In the genomic region with DNA sequence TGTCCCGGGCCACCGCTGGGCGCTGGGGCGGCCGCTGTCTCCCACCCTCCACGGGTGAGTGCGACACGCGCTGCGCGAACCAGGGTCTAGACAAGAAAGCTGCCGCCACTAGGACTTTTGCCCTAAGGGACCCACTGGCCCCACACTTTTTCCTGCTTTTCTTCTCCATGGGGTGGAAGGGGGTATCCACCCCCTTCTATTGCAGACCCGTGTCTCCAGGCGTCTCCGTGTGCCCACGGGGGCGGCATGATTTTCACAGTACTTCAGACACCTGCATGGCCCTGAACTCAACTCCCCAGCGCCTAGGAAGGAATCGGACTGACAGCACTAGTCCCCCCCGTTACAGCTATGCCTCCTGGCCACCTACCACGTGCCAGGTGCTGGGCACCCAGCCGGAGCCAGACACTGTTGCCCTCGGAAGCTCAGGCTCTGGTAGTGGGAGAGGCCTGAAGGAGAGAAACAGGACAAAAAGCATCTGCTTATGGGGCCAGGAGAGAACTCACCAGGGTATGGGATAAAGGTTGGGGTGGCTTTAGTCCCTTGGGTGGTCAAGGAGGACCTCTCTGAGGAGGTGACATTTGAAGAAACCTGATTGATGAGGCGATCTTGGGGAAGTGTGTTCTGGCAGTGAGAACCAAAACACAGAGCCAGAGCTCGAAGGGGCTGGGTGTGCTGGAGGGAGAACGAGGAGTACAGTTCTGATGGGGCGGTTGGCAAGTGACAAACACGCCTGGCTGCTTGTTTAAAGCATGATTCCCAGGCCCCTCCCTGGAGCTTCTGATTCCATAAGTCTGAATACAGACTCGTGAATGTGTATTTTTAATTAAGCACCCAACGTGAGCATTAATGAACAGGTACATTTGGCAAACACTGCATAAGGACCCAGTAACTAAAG, we compare ENCODE assay signal across 8 cellular contexts. TPM values are rescaled to one million over a fixed set of nuclear protein-coding genes. Genes with fewer than 3 reads are reported as not detected.
DNase-seq lines count a peak whose midpoint lies in the region.

No MANE protein-coding gene starts in this region.

- H3K4me3 ChIP-seq in thymus (ENCODE audit: low read length), result peak overlapping the region; percentile 50

- POLR2A ChIA-PET in activated CD4-positive, alpha-beta T cell treated with anti-CD3 and anti-CD28 coated beads, Interleukin-2, amount 10 ng/mL, durations not matched to agents 7 days and 5 days (lab: Charles Lee), result interaction anchor here (0.5 to 0.8 kb wide), 2 partner anchors 53 to 101 kb away, joined by 3 to 5 read pairs; no protein-coding TSS in a partner anchor

- peak overlapping the region; percentile 73 for H3K4me3 Mint-ChIP-seq in activated CD4-positive, alpha-beta T cell treated with anti-CD3 and anti-CD28 coated beads, Interleukin-2, amount 10 ng/mL, durations not matched to agents 7 days and 5 days
- peak overlapping the region; percentile 73 for H3K4me3 Mint-ChIP-seq in activated T-helper 2 cell treated with anti-CD3 and anti-CD28 coated beads, Interferon-gamma antibody, Interleukin-2, Interleukin-4, amounts not matched to agents 10 μg/mL and 5 μg/mL and 100 μg/mL, durations not matched to agents 14 hours and 24 hours and 36 hours (ENCODE audit: low read depth)

- intact Hi-C loops in activated T-helper 2 cell treated with anti-CD3 and anti-CD28 coated beads, Interferon-gamma antibody, Interleukin-2, Interleukin-4, amounts not matched to agents 10 μg/mL and 5 μg/mL and 100 μg/mL, durations not matched to agents 14 hours and 24 hours and 36 hours (cut with micrococcal nuclease), result loop anchor here (5.0 kb wide), 2 partner anchors 481 to 504 kb away; no protein-coding TSS in a partner anchor

- no peaks in the 10 kb centered on the region for H3K27me3 ChIP-seq in thymus (ENCODE audit: control insufficient read depth, insufficient read depth)

- H3K36me3 ChIP-seq in thymus (ENCODE audit: control insufficient read depth, insufficient read depth), result no peaks in the 10 kb centered on the region

- H3K27ac Mint-ChIP-seq in activated CD4-positive, alpha-beta T cell treated with anti-CD3 and anti-CD28 coated beads, Interleukin-2, amount 10 ng/mL, durations not matched to agents 7 days and 5 days, result peak overlapping the region; percentile 74
- H3K27ac Mint-ChIP-seq in activated T-helper 2 cell treated with anti-CD3 and anti-CD28 coated beads, Interferon-gamma antibody, Interleukin-2, Interleukin-4, amounts not matched to agents 10 μg/mL and 5 μg/mL and 100 μg/mL, durations not matched to agents 14 hours and 24 hours and 36 hours, result peak overlapping the region; percentile 65

- H3K9me3 Mint-ChIP-seq in activated CD4-positive, alpha-beta T cell treated with anti-CD3 and anti-CD28 coated beads, Interleukin-2, amount 10 ng/mL, durations not matched to agents 7 days and 5 days, result no peaks in the 10 kb centered on the region
- H3K9me3 Mint-ChIP-seq in activated T-helper 2 cell treated with anti-CD3 and anti-CD28 coated beads, Interferon-gamma antibody, Interleukin-2, Interleukin-4, amounts not matched to agents 10 μg/mL and 5 μg/mL and 100 μg/mL, durations not matched to agents 14 hours and 24 hours and 36 hours, result no peaks in the 10 kb centered on the region

- no peak for DNase-seq in activated CD4-positive, alpha-beta T cell treated with anti-CD3 and anti-CD28 coated beads, Interleukin-2, amount 10 ng/mL, durations not matched to agents 7 days and 5 days
- DNase-seq in activated CD4-positive, alpha-beta T cell treated with anti-CD3 and anti-CD28 coated beads for 1 hour, result no peak
- no peak for DNase-seq in activated T-helper 2 cell treated with anti-CD3 and anti-CD28 coated beads, Interferon-gamma antibody, Interleukin-2, Interleukin-4, amounts not matched to agents 10 μg/mL and 5 μg/mL and 100 μg/mL, durations not matched to agents 14 hours and 24 hours and 36 hours (ENCODE audit: low spot score)
- DNase-seq in left kidney (ENCODE audit: low read depth, low spot score) (peak; percentile 55), cerebellum (ENCODE audit: low spot score) (no peak)
- no peak for DNase-seq in effector CD4-positive, alpha-beta T cell
- DNase-seq in stimulated activated CD4-positive, alpha-beta T cell treated with anti-CD3 and anti-CD28 coated beads, Interleukin-4, amount 100 ng/mL, for 24 hours, result no peak

- no peak overlapping the region for H3K27ac ChIP-seq in thymus (ENCODE audit: low read depth)

- peaks cover 26% of the 10 kb centered on the region for H3K27me3 Mint-ChIP-seq in activated CD4-positive, alpha-beta T cell treated with anti-CD3 and anti-CD28 coated beads, Interleukin-2, amount 10 ng/mL, durations not matched to agents 7 days and 5 days
- peaks cover 32% of the 10 kb centered on the region for H3K27me3 Mint-ChIP-seq in activated T-helper 2 cell treated with anti-CD3 and anti-CD28 coated beads, Interferon-gamma antibody, Interleukin-2, Interleukin-4, amounts not matched to agents 10 μg/mL and 5 μg/mL and 100 μg/mL, durations not matched to agents 14 hours and 24 hours and 36 hours (ENCODE audit: low read depth)

- CTCF ChIA-PET in activated CD4-positive, alpha-beta T cell treated with anti-CD3 and anti-CD28 coated beads, Interleukin-2, amount 10 ng/mL, durations not matched to agents 7 days and 5 days (lab: Charles Lee), result interaction anchor here (0.8 to 2.3 kb wide), 11 partner anchors 11 to 157 kb away, joined by 3 to 7 read pairs (median 3); no protein-coding TSS in a partner anchor

- no peaks in the 10 kb centered on the region for H3K9me3 ChIP-seq in thymus (ENCODE audit: control insufficient read depth)

- peaks cover 27% of the 10 kb centered on the region for H3K36me3 Mint-ChIP-seq in activated CD4-positive, alpha-beta T cell treated with anti-CD3 and anti-CD28 coated beads, Interleukin-2, amount 10 ng/mL, durations not matched to agents 7 days and 5 days (ENCODE audit: low read depth)
- peaks cover 28% of the 10 kb centered on the region for H3K36me3 Mint-ChIP-seq in activated T-helper 2 cell treated with anti-CD3 and anti-CD28 coated beads, Interferon-gamma antibody, Interleukin-2, Interleukin-4, amounts not matched to agents 10 μg/mL and 5 μg/mL and 100 μg/mL, durations not matched to agents 14 hours and 24 hours and 36 hours (ENCODE audit: low read depth)

- WGBS in thymus, result 25% methylated on average over 30 of the region's 30 CpGs

- peaks cover 34% of the 10 kb centered on the region for H3K4me1 Mint-ChIP-seq in activated CD4-positive, alpha-beta T cell treated with anti-CD3 and anti-CD28 coated beads, Interleukin-2, amount 10 ng/mL, durations not matched to agents 7 days and 5 days
- H3K4me1 Mint-ChIP-seq in activated T-helper 2 cell treated with anti-CD3 and anti-CD28 coated beads, Interferon-gamma antibody, Interleukin-2, Interleukin-4, amounts not matched to agents 10 μg/mL and 5 μg/mL and 100 μg/mL, durations not matched to agents 14 hours and 24 hours and 36 hours (ENCODE audit: low read depth), result peaks cover 33% of the 10 kb centered on the region

- H3K4me1 ChIP-seq in thymus (ENCODE audit: control insufficient read depth, insufficient read depth, low read length), result peaks cover 9% of the 10 kb centered on the region

RNA-seq across cellular contexts. Expression of gene NFATC2, which starts 0.6 kb away (rescaled TPM):
- 10 to 100 TPM; 62.0 to 68.8 TPM for total RNA-seq in activated CD4-positive, alpha-beta T cell treated with anti-CD3 and anti-CD28 coated beads, Interleukin-2, amount 10 ng/mL, durations not matched to agents 7 days and 5 days
- 67.1 and 68.0 TPM in 2 replicates for total RNA-seq in activated T-helper 2 cell treated with anti-CD3 and anti-CD28 coated beads, Interferon-gamma antibody, Interleukin-2, Interleukin-4, amounts not matched to agents 10 μg/mL and 5 μg/mL and 100 μg/mL, durations not matched to agents 14 hours and 24 hours and 36 hours
- polyA plus RNA-seq in thymus, result 4.4 TPM
- 1.3 TPM for total RNA-seq in cerebellum

Comparison
In these comparisons a context has a peak if more than half of its experiments do, and no peak if none do; other contexts are left out.
1. RNA of gene NFATC2, which starts 0.6 kb away (total RNA-seq): 62.0 to 68.8 TPM in activated CD4-positive, alpha-beta T cell treated with anti-CD3 and anti-CD28 coated beads, Interleukin-2, amount 10 ng/mL, durations not matched to agents 7 days and 5 days and 67.1 to 68.0 TPM in activated T-helper 2 cell treated with anti-CD3 and anti-CD28 coated beads, Interferon-gamma antibody, Interleukin-2, Interleukin-4, amounts not matched to agents 10 μg/mL and 5 μg/mL and 100 μg/mL, durations not matched to agents 14 hours and 24 hours and 36 hours; 1.3 TPM in cerebellum (single experiment); every median in the first group is over 10 times any median in the second.